8 cellular contexts compared by ENCODE assay signal in genomic region chr12:111445311-111446043, GRCh38. TPM values are rescaled to one million over a fixed set of nuclear protein-coding genes. Genes with fewer than 3 reads are reported as not detected.
DNase-seq lines count a peak whose midpoint lies in the region; ATAC-seq and TF ChIP-seq lines count a peak whose summit lies in the region.

No MANE protein-coding gene starts in this region.

- H3K4me3 ChIP-seq in BLaER1 = peak overlapping the region; percentile 46

- peak overlapping the region; percentile 63 for H3K9ac ChIP-seq in BLaER1

- peaks cover 82% of the 10 kb centered on the region for H3K4me1 ChIP-seq in BLaER1

- H3K9me3 Mint-ChIP-seq in mesothelial cell of epicardium = no peaks in the 10 kb centered on the region

- peak overlapping the region; percentile 97 for H3K4me2 ChIP-seq in BLaER1

- no peaks in the 10 kb centered on the region for H3K27me3 Mint-ChIP-seq in mesothelial cell of epicardium (ENCODE audit: low read depth)

- H3K4me1 Mint-ChIP-seq in mesothelial cell of epicardium = peaks cover 2% of the 10 kb centered on the region

- H4K20me1 ChIP-seq in BLaER1 = peaks cover 90% of the 10 kb centered on the region

- H3K36me3 ChIP-seq in BLaER1 = peaks cover 87% of the 10 kb centered on the region

- no peak overlapping the region for H3K4me3 Mint-ChIP-seq in mesothelial cell of epicardium

- H3K27me3 ChIP-seq in BLaER1 = no peaks in the 10 kb centered on the region

- DNase-seq in mesothelial cell of epicardium (ENCODE audit: low spot score in 2 of 2, unreplicated experiment in 2 of 2) (peak in 1 of 2 experiments; percentile 8), omental fat pad (ENCODE audit: low spot score) (no peak), DMS53 treated with DMSO at 0.1 percent for 48 hours (lab: John Stamatoyannopoulos, UW; ENCODE audit: unreplicated experiment) (no peak)
- no peak for DNase-seq in stimulated activated CD4-positive, alpha-beta T cell treated with anti-CD3 and anti-CD28 coated beads, Interleukin-4, amount 100 ng/mL, for 4 hours

- peaks cover 31% of the 10 kb centered on the region for H3K36me3 Mint-ChIP-seq in mesothelial cell of epicardium

- ATAC-seq in HG02840 (IDR thresholded peaks at IDR 0.05; ENCODE audit: low FRiP score, unreplicated experiment) (peak; percentile 11), GM21737 (IDR thresholded peaks at IDR 0.05; ENCODE audit: unreplicated experiment) (no peak), omental fat pad (ENCODE audit: low FRiP score) (no peak)

- H3K9me3 ChIP-seq in BLaER1 = no peaks in the 10 kb centered on the region

- no peak for TF ChIP-seq CTCF in mesothelial cell of epicardium (IDR thresholded peaks at IDR 0.05; ENCODE audit: unreplicated experiment)
- no peak for TF ChIP-seq CTCF in omental fat pad (IDR thresholded peaks at IDR 0.05)

- H3K27ac Mint-ChIP-seq in mesothelial cell of epicardium = peak overlapping the region; percentile 58

- H3K27ac ChIP-seq in BLaER1 (peak overlapping the region; percentile 75), angular gyrus (ENCODE audit: low read depth, low read length) (peak overlapping the region; percentile 37)

RNA-seq across cellular contexts. Expression of gene SH2B3, which starts 39.8 kb away (rescaled TPM):
- 1.6 to 2.1 TPM (median 1.7 TPM) in 3 replicates for total RNA-seq in mesothelial cell of epicardium
- 10 to 100 TPM; 30.4 to 64.6 (median 48.3) TPM for total RNA-seq in omental fat pad

Comparison
In these comparisons a context has a peak if more than half of its experiments do, and no peak if none do; other contexts are left out.
1. RNA of gene SH2B3, which starts 39.8 kb away (total RNA-seq): 30.4 to 64.6 TPM in omental fat pad; 1.6 to 2.1 TPM in mesothelial cell of epicardium; every median in the first group is over 10 times any median in the second.